In the genomic region with DNA sequence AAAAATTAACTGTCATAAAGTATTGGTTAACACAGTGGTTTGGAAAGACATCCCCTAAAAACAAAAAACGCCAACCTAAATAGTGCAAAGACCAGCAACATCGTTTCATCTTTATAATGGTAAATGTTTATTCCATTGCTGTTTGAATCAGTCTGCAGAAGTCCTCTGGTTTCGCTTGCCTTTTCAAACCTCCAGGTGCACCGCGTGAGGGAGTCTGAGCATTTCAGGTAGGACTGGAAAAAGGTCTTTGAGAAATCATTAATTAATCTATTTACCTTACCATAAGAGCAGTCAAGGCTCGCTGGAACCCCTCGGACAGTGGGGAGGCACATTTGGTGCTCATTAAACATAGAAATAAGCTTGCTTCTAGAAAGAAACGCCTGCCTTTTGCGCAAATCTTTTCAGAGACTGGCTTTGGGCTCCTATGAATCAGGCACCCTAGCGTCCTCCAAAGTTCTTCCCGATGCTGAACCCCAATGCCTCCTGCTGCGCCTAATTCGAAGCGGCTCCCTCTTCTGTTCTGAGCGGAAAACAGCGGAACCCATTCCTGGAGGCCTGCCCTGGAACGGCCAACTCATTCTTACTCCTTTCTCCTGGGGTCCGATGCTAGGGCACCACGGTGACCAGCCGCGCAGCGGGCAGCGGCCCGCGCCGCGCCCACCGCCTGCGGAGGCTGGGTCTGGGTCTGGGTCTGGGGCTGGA, we compare ENCODE assay signal across 8 cellular contexts. TPM values are rescaled to one million over a fixed set of nuclear protein-coding genes. Genes with fewer than 3 reads are reported as not detected.
DNase-seq lines count a peak whose midpoint lies in the region; ATAC-seq and TF ChIP-seq lines count a peak whose summit lies in the region.

No MANE protein-coding gene starts in this region.

- no peak for TF ChIP-seq CTCF in coronary artery (IDR thresholded peaks at IDR 0.05)
- TF ChIP-seq CTCF in nephron (IDR thresholded peaks at IDR 0.05; ENCODE audit: unreplicated experiment in 3 of 3), result peak in 2 of 3 experiments; percentile 3 to 16

- no peaks in the 10 kb centered on the region for H3K36me3 ChIP-seq in CD8-positive, alpha-beta memory T cell (ENCODE audit: insufficient read depth, low read length)
- no peaks in the 10 kb centered on the region for H3K36me3 ChIP-seq in HUES64 (ENCODE audit: insufficient read depth, low read length)

- peak overlapping the region in 4 of 7 donors; percentile 29 to 62 (median 48) for H3K4me3 Mint-ChIP-seq in CD8-positive, alpha-beta memory T cell
- peak overlapping the region; percentile 74 to 81 (median 78) for H3K4me3 Mint-ChIP-seq in nephron

- CTCF ChIA-PET in CD8-positive, alpha-beta memory T cell (lab: Charles Lee), result no interaction called here

- H3K27me3 Mint-ChIP-seq in CD8-positive, alpha-beta memory T cell, result peaks cover 40 to 61% of the 10 kb centered on the region in 2 donors
- H3K27me3 Mint-ChIP-seq in nephron (ENCODE audit: low read depth), result peaks cover 72% of the 10 kb centered on the region

- ATAC-seq in HG03354 (IDR thresholded peaks at IDR 0.05; ENCODE audit: poor library complexity, severe bottlenecking, unreplicated experiment), result no peak

- peak overlapping the region; percentile 65; the same call in 1 of the 2 replicates for H3K9ac ChIP-seq in HUES64 (ENCODE audit: low read depth, low read length)

- DNase-seq in CD8-positive, alpha-beta memory T cell, result no peak
- DNase-seq in coronary artery (ENCODE audit: low spot score) (no peak), SIG-M5 treated with dmso at 0.1 percent for 504 hours (lab: John Stamatoyannopoulos, UW; ENCODE audit: unreplicated experiment) (no peak), NCI-H446 treated with DMSO at 0.1 percent for 48 hours (lab: John Stamatoyannopoulos, UW) (no peak)
- DNase-seq in activated naive CD4-positive, alpha-beta T cell (lab: John Stamatoyannopoulos, UW), result no peak

- H3K9me3 Mint-ChIP-seq in CD8-positive, alpha-beta memory T cell, result peaks cover 0 to 11% (median 5%) of the 10 kb centered on the region in 5 donors
- peaks cover 7% of the 10 kb centered on the region for H3K9me3 Mint-ChIP-seq in nephron

- no peaks in the 10 kb centered on the region for H3K9me3 ChIP-seq in CD8-positive, alpha-beta memory T cell (ENCODE audit: low read length)
- no peaks in the 10 kb centered on the region for H3K9me3 ChIP-seq in HUES64 (ENCODE audit: insufficient read depth, low read depth, low read length)

- no peaks in the 10 kb centered on the region for H3K36me3 Mint-ChIP-seq in CD8-positive, alpha-beta memory T cell
- H3K36me3 Mint-ChIP-seq in nephron (ENCODE audit: low read depth), result no peaks in the 10 kb centered on the region

- no peak overlapping the region for H3K27ac Mint-ChIP-seq in CD8-positive, alpha-beta memory T cell
- H3K27ac Mint-ChIP-seq in nephron, result no peak overlapping the region

- H3K4me3 ChIP-seq in CD8-positive, alpha-beta memory T cell (ENCODE audit: low read length), result no peak overlapping the region
- H3K4me3 ChIP-seq in HUES64 (ENCODE audit: low read length) (peak overlapping the region; percentile 72), coronary artery (peak overlapping the region; percentile 79)

- no peak overlapping the region for H3K27ac ChIP-seq in CD8-positive, alpha-beta memory T cell (ENCODE audit: low read depth, low read length)
- H3K27ac ChIP-seq in HUES64 (ENCODE audit: low read depth, low read length) (no peak overlapping the region), coronary artery (peak overlapping the region in 1 of 2 donors; percentile 78)

- POLR2A ChIA-PET in CD8-positive, alpha-beta memory T cell (lab: Charles Lee), result no interaction called here

- H3K27me3 ChIP-seq in CD8-positive, alpha-beta memory T cell (ENCODE audit: insufficient read depth, low read length, poor library complexity, severe bottlenecking), result peaks cover 13% of the 10 kb centered on the region
- H3K27me3 ChIP-seq in HUES64 (ENCODE audit: insufficient read depth, low read length), result peaks cover 65% of the 10 kb centered on the region

- 11% methylated on average over 27 of the region's 29 CpGs for WGBS in HUES64

- H3K4me1 Mint-ChIP-seq in CD8-positive, alpha-beta memory T cell, result peaks cover 4 to 10% (median 4%) of the 10 kb centered on the region in 3 donors
- H3K4me1 Mint-ChIP-seq in nephron, result peaks cover 5% of the 10 kb centered on the region

- no peaks in the 10 kb centered on the region for H3K4me1 ChIP-seq in CD8-positive, alpha-beta memory T cell (ENCODE audit: insufficient read depth, low read length)
- no peaks in the 10 kb centered on the region for H3K4me1 ChIP-seq in HUES64 (ENCODE audit: insufficient read depth, low read length)

RNA-seq across cellular contexts. Expression of gene MTUS2, which starts 0.9 kb away (rescaled TPM):
- total RNA-seq in CD8-positive, alpha-beta memory T cell, result not detected
- 0.60 TPM for polyA plus RNA-seq in CD8-positive, alpha-beta memory T cell
- 0.45 TPM for polyA plus RNA-seq in HUES64 (2013, experiment 1 of 2)
- polyA plus RNA-seq in HUES64 (2013, experiment 2 of 2), result 0.51 TPM
